Comparison of ENCODE assay signal across 19 cellular contexts in genomic region chr11:32437406-32438345, GRCh38. TPM values are rescaled to one million over a fixed set of nuclear protein-coding genes. Genes with fewer than 3 reads are reported as not detected.
DNase-seq lines count a peak whose midpoint lies in the region; ATAC-seq and FAIRE-seq lines count a peak whose summit lies in the region.
"Had no signal": no experiment of that assay in that cellular context is flagged by ENCODE, and none has a peak within 500 bp of the region (broad histone marks: within the 10 kb centered on the region; RNA-seq: fewer than 3 reads in every experiment).

No MANE protein-coding gene starts in this region.

- no peaks in the 10 kb centered on the region for H3K9me3 Mint-ChIP-seq in activated naive CD4-positive, alpha-beta T cell treated with anti-CD3 and anti-CD28 coated beads for 36 hours
- no peaks in the 10 kb centered on the region for H3K9me3 Mint-ChIP-seq in activated T-helper 17 cell treated with anti-CD3 and anti-CD28 coated beads, Interleukin-2, amount 50 U/mL, for 72 hours
- H3K9me3 Mint-ChIP-seq in stimulated activated naive CD8-positive, alpha-beta T cell treated with anti-CD3 and anti-CD28 coated beads, Interleukin-15, amount 100 ng/mL, for 72 hours: no peaks in the 10 kb centered on the region
- H3K9me3 Mint-ChIP-seq: activated naive CD4-positive, alpha-beta T cell treated with anti-CD3 and anti-CD28 coated beads, Interleukin-2, amount 50 U/mL, for 72 hours had no signal

- no peaks in the 10 kb centered on the region for H3K9me3 ChIP-seq in iPS-18a (ENCODE audit: control insufficient read depth, low read depth, low read length)
- H3K9me3 ChIP-seq: BE2C, pancreas, SJSA1 had no signal

- no peak for FAIRE-seq in GM19239 (lab: Jason Lieb, UNC)
- FAIRE-seq: frontal cortex, pancreas had no signal

- intact Hi-C loops in activated naive CD4-positive, alpha-beta T cell treated with anti-CD3 and anti-CD28 coated beads for 36 hours (cut with micrococcal nuclease): loop anchor here (5.0 to 10.0 kb wide), 2 partner anchors 357 to 620 kb away; partner anchors contain the start of gene CCDC73

- H3K27me3 ChIP-seq in iPS-18a (ENCODE audit: control insufficient read depth, insufficient read depth, low read length): peaks cover 99% of the 10 kb centered on the region
- H3K27me3 ChIP-seq: BE2C had no signal

- peaks cover 27% of the 10 kb centered on the region for H3K4me1 ChIP-seq in iPS-18a (ENCODE audit: control insufficient read depth, low read depth, low read length)
- H3K4me1 ChIP-seq: BE2C, pancreas, SJSA1 had no signal

- H3K4me3 Mint-ChIP-seq in activated naive CD4-positive, alpha-beta T cell treated with anti-CD3 and anti-CD28 coated beads for 36 hours: peak overlapping the region; percentile 48
- H3K4me3 Mint-ChIP-seq in activated T-helper 17 cell treated with anti-CD3 and anti-CD28 coated beads, Interleukin-2, amount 50 U/mL, for 72 hours: peak overlapping the region; percentile 20
- peak overlapping the region; percentile 40 to 83 for H3K4me3 Mint-ChIP-seq in stimulated activated naive CD8-positive, alpha-beta T cell treated with anti-CD3 and anti-CD28 coated beads, Interleukin-15, amount 100 ng/mL, for 72 hours

- DNase-seq in activated naive CD4-positive, alpha-beta T cell treated with anti-CD3 and anti-CD28 coated beads for 36 hours: no peak
- no peak for DNase-seq in activated naive CD4-positive, alpha-beta T cell treated with anti-CD3 and anti-CD28 coated beads, Interleukin-2, amount 50 U/mL, for 16 hours
- no peak for DNase-seq in stimulated activated naive CD8-positive, alpha-beta T cell treated with anti-CD3 and anti-CD28 coated beads, Interleukin-15, amount 100 ng/mL, for 72 hours
- DNase-seq in COLO668 (lab: John Stamatoyannopoulos, UW; ENCODE audit: unreplicated experiment): no peak
- no peak for DNase-seq in GM19239 (ENCODE audit: insufficient read length, low spot score)
- DNase-seq: BE2C, dermis blood vessel endothelial cell, GF-D8, IMR-90, NCI-H146, NCI-H69, pancreas had no signal

- no peaks in the 10 kb centered on the region for H3K36me3 ChIP-seq in iPS-18a (ENCODE audit: control insufficient read depth, low read depth, low read length)
- H3K36me3 ChIP-seq: BE2C, pancreas, SJSA1 had no signal

- no peak overlapping the region for H3K27ac Mint-ChIP-seq in activated naive CD4-positive, alpha-beta T cell treated with anti-CD3 and anti-CD28 coated beads for 36 hours
- H3K27ac Mint-ChIP-seq in activated T-helper 17 cell treated with anti-CD3 and anti-CD28 coated beads, Interleukin-2, amount 50 U/mL, for 72 hours: no peak overlapping the region
- H3K27ac Mint-ChIP-seq in stimulated activated naive CD8-positive, alpha-beta T cell treated with anti-CD3 and anti-CD28 coated beads, Interleukin-15, amount 100 ng/mL, for 72 hours: peak overlapping the region in 1 of 2 donors; percentile 56
- H3K27ac Mint-ChIP-seq: activated naive CD4-positive, alpha-beta T cell treated with anti-CD3 and anti-CD28 coated beads, Interleukin-2, amount 50 U/mL, for 72 hours had no signal

- peaks cover 74% of the 10 kb centered on the region for H3K27me3 Mint-ChIP-seq in activated naive CD4-positive, alpha-beta T cell treated with anti-CD3 and anti-CD28 coated beads for 36 hours (ENCODE audit: low read depth)
- peaks cover 74% of the 10 kb centered on the region for H3K27me3 Mint-ChIP-seq in activated T-helper 17 cell treated with anti-CD3 and anti-CD28 coated beads, Interleukin-2, amount 50 U/mL, for 72 hours
- H3K27me3 Mint-ChIP-seq in stimulated activated naive CD8-positive, alpha-beta T cell treated with anti-CD3 and anti-CD28 coated beads, Interleukin-15, amount 100 ng/mL, for 72 hours: peaks cover 95% of the 10 kb centered on the region

- H3K4me3 ChIP-seq in iPS-18a (ENCODE audit: low read length): peak overlapping the region; percentile 49
- H3K4me3 ChIP-seq: pancreas, SJSA1 had no signal

- no peak for ATAC-seq in activated T-helper 17 cell treated with anti-CD3 and anti-CD28 coated beads, Interleukin-2, amount 50 U/mL, for 72 hours (replicated peaks)
- ATAC-seq in stimulated activated naive CD8-positive, alpha-beta T cell treated with anti-CD3 and anti-CD28 coated beads, Interleukin-15, amount 100 ng/mL, for 72 hours: no peak
- no peak for ATAC-seq in HG02973 (IDR thresholded peaks at IDR 0.05; ENCODE audit: unreplicated experiment)
- ATAC-seq: activated naive CD4-positive, alpha-beta T cell treated with anti-CD3 and anti-CD28 coated beads, Interleukin-2, amount 50 U/mL, for 72 hours; pancreas had no signal

- H3K36me3 Mint-ChIP-seq in activated naive CD4-positive, alpha-beta T cell treated with anti-CD3 and anti-CD28 coated beads for 36 hours (ENCODE audit: low read depth): no peaks in the 10 kb centered on the region
- H3K36me3 Mint-ChIP-seq in activated T-helper 17 cell treated with anti-CD3 and anti-CD28 coated beads, Interleukin-2, amount 50 U/mL, for 72 hours (ENCODE audit: low read depth): peaks cover 5% of the 10 kb centered on the region

- peaks cover 43% of the 10 kb centered on the region for H3K4me1 Mint-ChIP-seq in activated naive CD4-positive, alpha-beta T cell treated with anti-CD3 and anti-CD28 coated beads for 36 hours (ENCODE audit: low read depth)
- H3K4me1 Mint-ChIP-seq in activated T-helper 17 cell treated with anti-CD3 and anti-CD28 coated beads, Interleukin-2, amount 50 U/mL, for 72 hours: peaks cover 14% of the 10 kb centered on the region
- H3K4me1 Mint-ChIP-seq in stimulated activated naive CD8-positive, alpha-beta T cell treated with anti-CD3 and anti-CD28 coated beads, Interleukin-15, amount 100 ng/mL, for 72 hours: peaks cover 66% of the 10 kb centered on the region

- CTCF ChIA-PET in activated naive CD4-positive, alpha-beta T cell treated with anti-CD3 and anti-CD28 coated beads for 36 hours (lab: Charles Lee): no interaction called here

- no peak overlapping the region for H3K9ac ChIP-seq in iPS-18a (ENCODE audit: low read length)

- H3K27ac ChIP-seq in iPS-18a (ENCODE audit: low read length): no peak overlapping the region
- H3K27ac ChIP-seq: pancreas, SJSA1 had no signal

RNA-seq across cellular contexts. Expression of gene WT1, which starts 2.3 kb away (rescaled TPM):
- total RNA-seq in activated naive CD4-positive, alpha-beta T cell treated with anti-CD3 and anti-CD28 coated beads for 36 hours: not detected
- not detected for total RNA-seq in activated T-helper 17 cell treated with anti-CD3 and anti-CD28 coated beads, Interleukin-2, amount 50 U/mL, for 72 hours
- total RNA-seq: activated naive CD4-positive, alpha-beta T cell treated with anti-CD3 and anti-CD28 coated beads, Interleukin-2, amount 50 U/mL, for 72 hours; dermis blood vessel endothelial cell; frontal cortex; IMR-90; lower leg skin; SJSA1 had no signal
